In genomic region chr2:209368924-209369323, GRCh38 we compare ENCODE assay signal across 1 cellular context.
TF ChIP-seq lines count a peak whose summit lies in the region.

No MANE protein-coding gene starts in this region.

TF ChIP-seq in SK-N-SH, 30 proteins besides CTCF, POLR2A, EP300 and RAD21 (continued from another document):
- TF ChIP-seq NFIC (IDR thresholded peaks at IDR 0.05; ENCODE audit: borderline replicate concordance) (peak; percentile 100), MEF2A (IDR thresholded peaks at IDR 0.05; ENCODE audit: borderline replicate concordance, low read depth) (peak; percentile 56; the same call in 1 of the 2 replicates)
